8 cellular contexts compared by ENCODE assay signal in genomic region chr2:74374509-74375205, GRCh38. TPM values are rescaled to one million over a fixed set of nuclear protein-coding genes. Genes with fewer than 3 reads are reported as not detected.
A peak's percentile ranks its signal among the peaks of the same experiment; 100 is the strongest.
DNase-seq lines count a peak whose midpoint lies in the region; ATAC-seq, FAIRE-seq and TF ChIP-seq lines count a peak whose summit lies in the region.
"Had no signal": no experiment of that assay in that cellular context is flagged by ENCODE, and none has a peak within 500 bp of the region (broad histone marks: within the 10 kb centered on the region; RNA-seq: fewer than 3 reads in every experiment).

No MANE protein-coding gene starts in this region.

- H3K27me3 ChIP-seq in GM12878 (replicated peaks in 1 of 2; ENCODE audit: control insufficient read depth in 2 of 2, insufficient read depth in 2 of 2, low read length in 1 of 2) (no peaks in the 10 kb centered on the region), skeletal muscle tissue (ENCODE audit: control insufficient read depth in 3 of 3, insufficient read depth in 3 of 3, low read length in 3 of 3) (no peaks in the 10 kb centered on the region)
- no peaks in the 10 kb centered on the region for H3K27me3 ChIP-seq in CD4-positive, alpha-beta memory T cell (ENCODE audit: insufficient read depth, low read length)

- no peak for TF ChIP-seq POLR2A in GM12878 (IDR thresholded peaks at IDR 0.05; ENCODE audit: low read depth, low read length)

- CTCF ChIA-PET in GM12878 (lab: Yijun Ruan, JAX) = no interaction called here
- CTCF ChIA-PET in CD4-positive, alpha-beta memory T cell (lab: Charles Lee; ENCODE audit: partially characterized antibody) = interaction anchor here (1.1 kb wide), 1 partner anchor 40 kb away, joined by 3 read pairs; no protein-coding TSS in a partner anchor

- FAIRE-seq in GM12878 (lab: Jason Lieb, UNC) = no peak

- ATAC-seq in GM12878 = 0 out of 3 replicates have a peak, but pooled peaks have one; percentile 31
- ATAC-seq in HG02840 (IDR thresholded peaks at IDR 0.05; ENCODE audit: low FRiP score, unreplicated experiment) = no peak
- no peak for ATAC-seq in stimulated activated memory B cell treated with anti-CD40 and anti-IgM and Interleukin-4, amounts not matched to agents 10 μg/mL and 1 μg/mL and 100 μg/mL, for 72 hours

- no peaks in the 10 kb centered on the region for H3K27me3 Mint-ChIP-seq in CD4-positive, alpha-beta memory T cell
- no peaks in the 10 kb centered on the region for H3K27me3 Mint-ChIP-seq in stimulated activated memory B cell treated with anti-CD40 and anti-IgM and Interleukin-4, amounts not matched to agents 10 μg/mL and 1 μg/mL and 100 μg/mL, for 72 hours

- no peak overlapping the region for H3K4me3 Mint-ChIP-seq in CD4-positive, alpha-beta memory T cell
- no peak overlapping the region for H3K4me3 Mint-ChIP-seq in stimulated activated memory B cell treated with anti-CD40 and anti-IgM and Interleukin-4, amounts not matched to agents 10 μg/mL and 1 μg/mL and 100 μg/mL, for 72 hours

- intact Hi-C loops in GM12878 (cut with micrococcal nuclease; ENCODE audit: unreplicated experiment) = no loop called here
- intact Hi-C loops in CD4-positive, alpha-beta memory T cell (cut with micrococcal nuclease) = no loop called here

- no peak overlapping the region for H3K4me3 ChIP-seq in GM12878
- H3K4me3 ChIP-seq in iPS-18c (ENCODE audit: insufficient read depth, low read depth, low read length) = peak overlapping the region; percentile 59
- H3K4me3 ChIP-seq in skeletal muscle tissue (ENCODE audit: low read length in 3 of 3) = peak overlapping the region; percentile 20 to 58 (median 21)
- H3K4me3 ChIP-seq in CD4-positive, alpha-beta memory T cell (ENCODE audit: low read length in 2 of 2) = no peak overlapping the region

- in situ Hi-C loops in GM12878 (cut with MboI) = no loop called here

- peak; percentile 84 to 92 (median 85) for DNase-seq in NCI-H1417 (lab: John Stamatoyannopoulos, UW)
- no peak for DNase-seq in GM12878 (ENCODE audit: low read depth, low spot score)
- DNase-seq in CD4-positive, alpha-beta memory T cell = no peak

- H3K9me3 Mint-ChIP-seq in CD4-positive, alpha-beta memory T cell = peaks cover 0 to 2% (median 0%) of the 10 kb centered on the region in 8 donors
- H3K9me3 Mint-ChIP-seq in stimulated activated memory B cell treated with anti-CD40 and anti-IgM and Interleukin-4, amounts not matched to agents 10 μg/mL and 1 μg/mL and 100 μg/mL, for 72 hours = no peaks in the 10 kb centered on the region

- H3K9ac ChIP-seq in GM12878 (ENCODE audit: control insufficient read depth, insufficient read depth, low read length) = no peak overlapping the region
- peak overlapping the region in 1 of 3 donors; percentile 25 for H3K9ac ChIP-seq in skeletal muscle tissue (ENCODE audit: low read depth in 1 of 3, low read length in 3 of 3)

- SMC1A ChIA-PET in GM12878 (lab: Charles Lee; ENCODE audit: uncharacterized antibody, unreplicated experiment) = no interaction called here

- H2AFZ ChIP-seq in GM12878 (ENCODE audit: control insufficient read depth, low read depth, low read length) = no peak overlapping the region

- 0 out of 2 replicates have a peak, but pooled peaks cover 4% of the 10 kb centered on the region for H4K20me1 ChIP-seq in GM12878 (ENCODE audit: control insufficient read depth, insufficient read depth)

- BruUV-seq in GM12878 (replicated peaks; lab: Mats Ljungman, UMichigan) = no TSS peak

- peaks cover 1% of the 10 kb centered on the region for H3K79me2 ChIP-seq in GM12878 (ENCODE audit: control insufficient read depth, insufficient read depth, low read length)

- H3K4me1 ChIP-seq in GM12878 (ENCODE audit: control insufficient read depth, insufficient read depth, low read length) = no peaks in the 10 kb centered on the region; the same call in 1 of the 2 replicates
- H3K4me1 ChIP-seq in skeletal muscle tissue (ENCODE audit: control insufficient read depth in 3 of 3, insufficient read depth in 3 of 3, low read length in 3 of 3) = peaks cover 14 to 19% (median 16%) of the 10 kb centered on the region in 3 donors
- peaks cover 5% of the 10 kb centered on the region for H3K4me1 ChIP-seq in CD4-positive, alpha-beta memory T cell (ENCODE audit: insufficient read depth, low read length)

- H3K36me3 ChIP-seq in GM12878 (ENCODE audit: control insufficient read depth in 2 of 2, insufficient read depth in 2 of 2, low read length in 1 of 2) (peaks cover 18 to 24% of the 10 kb centered on the region in 2 experiments; a peak in 3 of 4 replicates), skeletal muscle tissue (ENCODE audit: control insufficient read depth in 3 of 3, insufficient read depth in 3 of 3, low read length in 3 of 3) (peaks cover 46 to 53% (median 49%) of the 10 kb centered on the region in 3 donors)
- peaks cover 37% of the 10 kb centered on the region for H3K36me3 ChIP-seq in CD4-positive, alpha-beta memory T cell (ENCODE audit: insufficient read depth, low read length)

- POLR2A ChIA-PET in GM12878 (lab: Charles Lee) = no interaction called here
- POLR2A ChIA-PET in CD4-positive, alpha-beta memory T cell (lab: Charles Lee; ENCODE audit: partially characterized antibody) = no interaction called here

- 95% methylated on average over 19 of the region's 19 CpGs for WGBS in GM12878 (ENCODE audit: insufficient coverage, insufficient replicate concordance, low lambda C conversion rate, missing lambda C conversion rate)

- peaks cover 57 to 68% of the 10 kb centered on the region in 2 donors for H3K36me3 Mint-ChIP-seq in CD4-positive, alpha-beta memory T cell
- peaks cover 52% of the 10 kb centered on the region for H3K36me3 Mint-ChIP-seq in stimulated activated memory B cell treated with anti-CD40 and anti-IgM and Interleukin-4, amounts not matched to agents 10 μg/mL and 1 μg/mL and 100 μg/mL, for 72 hours

- peaks cover 7 to 14% (median 12%) of the 10 kb centered on the region in 4 donors for H3K4me1 Mint-ChIP-seq in CD4-positive, alpha-beta memory T cell
- peaks cover 9% of the 10 kb centered on the region for H3K4me1 Mint-ChIP-seq in stimulated activated memory B cell treated with anti-CD40 and anti-IgM and Interleukin-4, amounts not matched to agents 10 μg/mL and 1 μg/mL and 100 μg/mL, for 72 hours

- no peak for TF ChIP-seq RAD21 in GM12878 (IDR thresholded peaks at IDR 0.05; ENCODE audit: insufficient read depth, low read depth, low read length)

- TF ChIP-seq CTCF in GM12878 (IDR thresholded peaks at IDR 0.05 in 2 of 3, conservative IDR thresholded peaks at IDR 0.05 in 1 of 3; ENCODE audit: control insufficient read depth in 2 of 3, extremely low read depth in 1 of 3, insufficient read depth in 1 of 3, low read depth in 3 of 3, low read length in 3 of 3) = no peak

- no peak for TF ChIP-seq EP300 in GM12878 (IDR thresholded peaks at IDR 0.05; ENCODE audit: borderline replicate concordance in 1 of 2, control insufficient read depth in 1 of 2, low read depth in 2 of 2, low read length in 2 of 2)

- no peak overlapping the region for H3K4me2 ChIP-seq in GM12878 (ENCODE audit: control insufficient read depth, insufficient read depth)

- H3K9me3 ChIP-seq in GM12878 (replicated peaks; ENCODE audit: control insufficient read depth, insufficient read depth, low read length) (no peaks in the 10 kb centered on the region), iPS-18c (ENCODE audit: control insufficient read depth, insufficient read depth, low read length) (no peaks in the 10 kb centered on the region), skeletal muscle tissue (ENCODE audit: control insufficient read depth in 3 of 3, low read length in 3 of 3) (no peaks in the 10 kb centered on the region)
- H3K9me3 ChIP-seq in CD4-positive, alpha-beta memory T cell (ENCODE audit: control insufficient read depth in 1 of 2, low read length in 2 of 2) = no peaks in the 10 kb centered on the region

- RAD21 ChIA-PET in GM12878 (lab: Charles Lee; ENCODE audit: unreplicated experiment) = no interaction called here

- peak overlapping the region in 2 of 7 donors; percentile 61 to 64 for H3K27ac Mint-ChIP-seq in CD4-positive, alpha-beta memory T cell
- H3K27ac Mint-ChIP-seq in stimulated activated memory B cell treated with anti-CD40 and anti-IgM and Interleukin-4, amounts not matched to agents 10 μg/mL and 1 μg/mL and 100 μg/mL, for 72 hours = no peak overlapping the region

- H3K27ac ChIP-seq in GM12878 (ENCODE audit: control insufficient read depth, insufficient read depth) (no peak overlapping the region), skeletal muscle tissue (ENCODE audit: low read depth, low read length) (peak overlapping the region; percentile 5)
- no peak overlapping the region for H3K27ac ChIP-seq in CD4-positive, alpha-beta memory T cell (ENCODE audit: low read depth, low read length)

RNA-seq across cellular contexts. Expression of gene DCTN1, which starts 5.5 kb away (rescaled TPM):
- 70.8 and 76.5 TPM in 2 replicates for total RNA-seq in GM12878 (2013; cell fraction: nucleolus; rRNA removed)
- total RNA-seq in GM12878 (2014; rRNA removed) (69.5 and 87.1 TPM in 2 replicates), GM12878 (2014; rRNA removed; fragmentation: Illumina TruSeq; extraction: Trizol) (57.1 and 64.5 TPM in 2 replicates), GM12878 (2021) (108 and 109 TPM in 2 replicates), skeletal muscle tissue (73.6 TPM)
- polyA plus RNA-seq in GM12878 (2011; ENCODE audit: low read depth) = 30.4 TPM
- polyA plus RNA-seq in GM12878 (2011; rRNA removed) (36.0 and 49.5 TPM in 2 replicates), GM12878 (2014; fragmentation: Illumina TruSeq; extraction: Trizol) (26.7 and 64.1 TPM in 2 replicates), GM12878 (2014; fragmentation: Nextera tagmentation; extraction: Ambion mirVana) (10 to 100 TPM; 44.1 to 55.6 TPM), GM12878 (2014; rRNA removed) (65.1 and 81.9 TPM in 2 replicates), GM12878 (2016; fragmentation: Nextera tagmentation; extraction: Ambion mirVana) (100 to 1,000 TPM; 113 to 116 TPM)
- 64.3 and 72.8 TPM in 2 replicates for polyA plus RNA-seq in GM12878 (2011; cell fraction: cytosol; rRNA removed)
- 114 and 145 TPM in 2 replicates for polyA plus RNA-seq in GM12878 (2011; cell fraction: nucleus; rRNA removed)
- 56.2 and 64.6 TPM in 2 replicates for polyA plus RNA-seq in GM12878 (2012)
- 91.9 and 114 TPM in 2 replicates for polyA minus RNA-seq in GM12878 (2011; rRNA and poly(A)+ RNA removed)
- polyA minus RNA-seq in GM12878 (2011; cell fraction: cytosol; rRNA and poly(A)+ RNA removed) = 38.2 and 47.2 TPM in 2 replicates
- polyA minus RNA-seq in GM12878 (2011; cell fraction: nucleus; rRNA and poly(A)+ RNA removed) = 32.4 and 56.3 TPM in 2 replicates
- total RNA-seq in CD4-positive, alpha-beta memory T cell = 100 to 1,000 TPM; 105 to 115 TPM
- polyA plus RNA-seq in CD4-positive, alpha-beta memory T cell = 10 to 100 TPM; 24.4 to 78.0 TPM

RNA-seq across cellular contexts. Expression of gene SLC4A5, which starts 31.4 kb away (rescaled TPM):
- 8.5 TPM in 2 replicates for total RNA-seq in GM12878 (2013; cell fraction: nucleolus; rRNA removed)
- total RNA-seq in GM12878 (2014; rRNA removed) (3.0 and 3.4 TPM in 2 replicates), GM12878 (2014; rRNA removed; fragmentation: Illumina TruSeq; extraction: Trizol) (1.6 and 2.1 TPM in 2 replicates), GM12878 (2021) (2.3 and 4.4 TPM in 2 replicates), skeletal muscle tissue (2.6 TPM)
- polyA plus RNA-seq in GM12878 (2011; ENCODE audit: low read depth) = 1.7 TPM
- polyA plus RNA-seq in GM12878 (2011; rRNA removed) (0.15 and 0.30 TPM in 2 replicates), GM12878 (2014; fragmentation: Illumina TruSeq; extraction: Trizol) (3.9 and 5.3 TPM in 2 replicates), GM12878 (2014; fragmentation: Nextera tagmentation; extraction: Ambion mirVana) (1 to 10 TPM in 1 of 2 experiments, under 1 TPM in 1; 0.47 to 1.2 TPM), GM12878 (2014; rRNA removed) (4.4 and 4.7 TPM in 2 replicates), GM12878 (2016; fragmentation: Nextera tagmentation; extraction: Ambion mirVana) (under 1 TPM; 0.83 to 0.97 TPM)
- 0.15 and 0.51 TPM in 2 replicates for polyA plus RNA-seq in GM12878 (2011; cell fraction: cytosol; rRNA removed)
- polyA plus RNA-seq in GM12878 (2011; cell fraction: nucleus; rRNA removed) = 1.5 and 1.9 TPM in 2 replicates
- 2.8 and 3.9 TPM in 2 replicates for polyA plus RNA-seq in GM12878 (2012)
- 0.66 and 0.67 TPM in 2 replicates for polyA minus RNA-seq in GM12878 (2011; rRNA and poly(A)+ RNA removed)
- polyA minus RNA-seq in GM12878 (2011; cell fraction: cytosol; rRNA and poly(A)+ RNA removed) = not detected in 2 replicates
- polyA minus RNA-seq in GM12878 (2011; cell fraction: nucleus; rRNA and poly(A)+ RNA removed) = 0.97 and 2.0 TPM in 2 replicates
- total RNA-seq in CD4-positive, alpha-beta memory T cell = 10 to 100 TPM; 10.9 to 11.5 TPM
- polyA plus RNA-seq in CD4-positive, alpha-beta memory T cell = 1 to 10 TPM in 1 of 2 donors, under 1 TPM in 1; 0.25 to 3.4 TPM
- total RNA-seq: pulmonary artery endothelial cell had no signal

RNA-seq across cellular contexts. Expression of gene C2orf81, which starts 46.8 kb away (rescaled TPM):
- 3.2 and 4.9 TPM in 2 replicates for total RNA-seq in GM12878 (2013; cell fraction: nucleolus; rRNA removed)
- total RNA-seq in GM12878 (2014; rRNA removed) = 3.7 and 4.4 TPM in 2 replicates
- total RNA-seq in GM12878 (2014; rRNA removed; fragmentation: Illumina TruSeq; extraction: Trizol) = 1.3 and 2.0 TPM in 2 replicates
- 9.5 and 9.8 TPM in 2 replicates for total RNA-seq in GM12878 (2021)
- polyA plus RNA-seq in GM12878 (2011; ENCODE audit: low read depth) = 1.8 TPM
- 0.81 and 1.1 TPM in 2 replicates for polyA plus RNA-seq in GM12878 (2011; rRNA removed)
- polyA plus RNA-seq in GM12878 (2011; cell fraction: cytosol; rRNA removed) = 2.4 and 2.5 TPM in 2 replicates
- polyA plus RNA-seq in GM12878 (2011; cell fraction: nucleus; rRNA removed) = 2.6 and 3.7 TPM in 2 replicates
- polyA plus RNA-seq in GM12878 (2012) = 4.2 and 5.5 TPM in 2 replicates
- polyA plus RNA-seq in GM12878 (2014; fragmentation: Illumina TruSeq; extraction: Trizol) = 0.57 and 1.7 TPM in 2 replicates
- polyA plus RNA-seq in GM12878 (2014; fragmentation: Nextera tagmentation; extraction: Ambion mirVana) = under 1 TPM; 0.10 to 0.27 TPM
- 4.8 and 6.3 TPM in 2 replicates for polyA plus RNA-seq in GM12878 (2014; rRNA removed)
- 1 to 10 TPM; 3.3 to 3.5 TPM for polyA plus RNA-seq in GM12878 (2016; fragmentation: Nextera tagmentation; extraction: Ambion mirVana)
- polyA minus RNA-seq in GM12878 (2011; rRNA and poly(A)+ RNA removed) = 0.66 and 2.6 TPM in 2 replicates
- polyA minus RNA-seq in GM12878 (2011; cell fraction: cytosol; rRNA and poly(A)+ RNA removed) = 1.0 and 1.6 TPM in 2 replicates
- polyA minus RNA-seq in GM12878 (2011; cell fraction: nucleus; rRNA and poly(A)+ RNA removed) = 0.73 and 1.7 TPM in 2 replicates
- 0.52 TPM for total RNA-seq in skeletal muscle tissue
- 1 to 10 TPM; 5.3 to 7.5 TPM for total RNA-seq in CD4-positive, alpha-beta memory T cell
- 1 to 10 TPM; 1.5 to 1.6 TPM for polyA plus RNA-seq in CD4-positive, alpha-beta memory T cell

RNA-seq across cellular contexts. Expression of gene WDR54, which starts 46.9 kb away (rescaled TPM):
- 58.9 and 61.5 TPM in 2 replicates for total RNA-seq in GM12878 (2013; cell fraction: nucleolus; rRNA removed)
- total RNA-seq in GM12878 (2014; rRNA removed) (71.8 and 77.1 TPM in 2 replicates), GM12878 (2014; rRNA removed; fragmentation: Illumina TruSeq; extraction: Trizol) (38.2 and 39.0 TPM in 2 replicates), GM12878 (2021) (64.8 and 66.0 TPM in 2 replicates), skeletal muscle tissue (5.7 TPM)
- polyA plus RNA-seq in GM12878 (2011; ENCODE audit: low read depth) = 64.2 TPM
- polyA plus RNA-seq in GM12878 (2011; rRNA removed) (72.2 and 116 TPM in 2 replicates), GM12878 (2014; fragmentation: Illumina TruSeq; extraction: Trizol) (22.3 and 43.0 TPM in 2 replicates), GM12878 (2014; fragmentation: Nextera tagmentation; extraction: Ambion mirVana) (10 to 100 TPM; 88.7 to 89.5 TPM), GM12878 (2014; rRNA removed) (80.8 and 90.9 TPM in 2 replicates), GM12878 (2016; fragmentation: Nextera tagmentation; extraction: Ambion mirVana) (100 to 1,000 TPM; 104 to 116 TPM)
- 215 and 228 TPM in 2 replicates for polyA plus RNA-seq in GM12878 (2011; cell fraction: cytosol; rRNA removed)
- 204 and 286 TPM in 2 replicates for polyA plus RNA-seq in GM12878 (2011; cell fraction: nucleus; rRNA removed)
- 92.9 and 130 TPM in 2 replicates for polyA plus RNA-seq in GM12878 (2012)
- polyA minus RNA-seq in GM12878 (2011; rRNA and poly(A)+ RNA removed) = 151 and 248 TPM in 2 replicates
- 50.4 and 56.4 TPM in 2 replicates for polyA minus RNA-seq in GM12878 (2011; cell fraction: cytosol; rRNA and poly(A)+ RNA removed)
- 41.8 and 61.0 TPM in 2 replicates for polyA minus RNA-seq in GM12878 (2011; cell fraction: nucleus; rRNA and poly(A)+ RNA removed)
- total RNA-seq in CD4-positive, alpha-beta memory T cell = 10 to 100 TPM; 36.3 to 41.0 TPM
- polyA plus RNA-seq in CD4-positive, alpha-beta memory T cell = 100 to 1,000 TPM in 1 of 2 donors, 10 to 100 TPM in 1; 56.1 to 107 TPM

Comparison
In these comparisons a context has a peak if more than half of its experiments do, and no peak if none do; other contexts are left out.
1. DNase-seq: peak in NCI-H1417 (3 of 3); none in GM12878 (single experiment) and CD4-positive, alpha-beta memory T cell (0 of 5).
2. H3K4me3 ChIP-seq: peak in iPS-18c (single experiment) and skeletal muscle tissue (3 of 3); none in GM12878 (single experiment) and CD4-positive, alpha-beta memory T cell (0 of 2).